ENCODE assay signal across 27 cellular contexts in the genomic region with DNA sequence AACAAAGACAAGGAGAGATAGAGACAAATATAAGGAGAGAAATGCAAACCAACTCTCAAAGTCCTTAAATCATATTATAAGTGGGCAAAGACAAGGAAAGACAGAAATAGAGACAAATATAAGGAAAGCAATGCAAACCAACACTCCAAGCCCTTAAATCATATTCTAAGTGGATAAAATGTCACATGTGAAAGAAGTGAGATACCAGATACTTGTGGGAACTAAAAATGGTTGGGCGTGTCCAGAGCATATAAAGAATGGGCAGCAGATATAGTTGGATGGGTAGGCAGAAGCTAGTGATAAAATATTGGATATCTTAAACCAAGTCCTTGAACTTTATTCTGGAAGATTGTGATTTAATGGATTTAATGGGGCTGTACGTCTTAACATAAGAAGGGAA.
"Had no signal": no experiment of that assay in that cellular context is flagged by ENCODE, and none has a peak within 500 bp of the region (broad histone marks: within the 10 kb centered on the region; RNA-seq: fewer than 3 reads in every experiment).

No MANE protein-coding gene starts in this region.

- H3K27me3 Mint-ChIP-seq: naive thymus-derived CD8-positive, alpha-beta T cell; stimulated activated naive CD8-positive, alpha-beta T cell treated with anti-CD3 and anti-CD28 coated beads, Interleukin-15, Interleukin-2, amounts not matched to agents 100 ng/mL and 50 ng/mL, for 24 hours had no signal

- H2AFZ ChIP-seq: hepatocyte had no signal

- H3K9me3 ChIP-seq: left ventricle myocardium inferior, pancreas, prostate gland, suprapubic skin, thoracic aorta, tibial artery, upper lobe of right lung had no signal

- H3K27me3 ChIP-seq: hepatocyte, pancreas, spleen, suprapubic skin, tibial artery, upper lobe of right lung had no signal

- H3K4me2 ChIP-seq: hepatocyte had no signal

- H3K36me3 Mint-ChIP-seq: mesothelial cell of epicardium; naive thymus-derived CD8-positive, alpha-beta T cell; stimulated activated effector memory CD8-positive, alpha-beta T cell treated with anti-CD3 and anti-CD28 coated beads, Interleukin-12 subunit alpha, Interleukin-12 subunit beta, amount 100 ng/mL, for 72 hours had no signal

- H3K4me1 ChIP-seq: left ventricle myocardium inferior, pancreas, prostate gland, spleen, suprapubic skin, tibial artery, upper lobe of right lung had no signal

- H3K27ac Mint-ChIP-seq: mesothelial cell of epicardium; naive thymus-derived CD8-positive, alpha-beta T cell; nephron; stimulated activated effector memory CD8-positive, alpha-beta T cell treated with anti-CD3 and anti-CD28 coated beads, Interleukin-12 subunit alpha, Interleukin-12 subunit beta, amount 100 ng/mL, for 72 hours; stimulated activated naive CD8-positive, alpha-beta T cell treated with anti-CD3 and anti-CD28 coated beads, Interleukin-15, Interleukin-2, amounts not matched to agents 100 ng/mL and 50 ng/mL, for 24 hours had no signal

- DNase-seq: islet precursor cell; left ventricle myocardium inferior; mesendoderm; naive thymus-derived CD8-positive, alpha-beta T cell; pancreas; posterior cingulate gyrus; retina; right cardiac atrium; small intestine; spleen; stimulated activated CD4-positive, alpha-beta T cell treated with anti-CD3 and anti-CD28 coated beads, Interleukin-4, amount 100 ng/mL, for 24 hours; stimulated activated naive CD4-positive, alpha-beta T cell; tibial artery; trophoblast cell; upper lobe of right lung had no signal

- H3K9me3 Mint-ChIP-seq: mesothelial cell of epicardium; nephron; neural crest cell; stimulated activated naive CD8-positive, alpha-beta T cell treated with anti-CD3 and anti-CD28 coated beads, Interleukin-15, Interleukin-2, amounts not matched to agents 100 ng/mL and 50 ng/mL, for 24 hours had no signal

- H3K4me1 Mint-ChIP-seq: naive thymus-derived CD8-positive, alpha-beta T cell; neural crest cell; stimulated activated effector memory CD8-positive, alpha-beta T cell treated with anti-CD3 and anti-CD28 coated beads, Interleukin-12 subunit alpha, Interleukin-12 subunit beta, amount 100 ng/mL, for 72 hours had no signal

- ATAC-seq: naive thymus-derived CD8-positive, alpha-beta T cell; pancreas; right cardiac atrium; sciatic nerve; stimulated activated effector memory CD8-positive, alpha-beta T cell treated with anti-CD3 and anti-CD28 coated beads, Interleukin-12 subunit alpha, Interleukin-12 subunit beta, amount 100 ng/mL, for 72 hours; upper lobe of right lung had no signal

- H3K4me3 ChIP-seq: hepatocyte, left ventricle myocardium inferior, lung, pancreas, prostate gland, spleen, suprapubic skin, thoracic aorta, tibial artery, upper lobe of right lung had no signal

- H3K36me3 ChIP-seq: left ventricle myocardium inferior, pancreas, prostate gland, spleen, suprapubic skin, thoracic aorta, tibial artery, upper lobe of right lung had no signal

- FAIRE-seq: pancreas, small intestine, urothelium cell line had no signal

- H3K4me3 Mint-ChIP-seq: mesothelial cell of epicardium; naive thymus-derived CD8-positive, alpha-beta T cell; nephron; neural crest cell; stimulated activated effector memory CD8-positive, alpha-beta T cell treated with anti-CD3 and anti-CD28 coated beads, Interleukin-12 subunit alpha, Interleukin-12 subunit beta, amount 100 ng/mL, for 72 hours; stimulated activated naive CD8-positive, alpha-beta T cell treated with anti-CD3 and anti-CD28 coated beads, Interleukin-15, Interleukin-2, amounts not matched to agents 100 ng/mL and 50 ng/mL, for 24 hours had no signal

- H3K79me2 ChIP-seq: hepatocyte had no signal

- H3K27ac ChIP-seq: hepatocyte, left ventricle myocardium inferior, pancreas, prostate gland, spleen, suprapubic skin, thoracic aorta, tibial artery, upper lobe of right lung had no signal
